ENCODE assay signal across 8 cellular contexts in genomic region chr12:67943295-67943892, GRCh38. TPM values are rescaled to one million over a fixed set of nuclear protein-coding genes. Genes with fewer than 3 reads are reported as not detected.
DNase-seq lines count a peak whose midpoint lies in the region; ATAC-seq and TF ChIP-seq lines count a peak whose summit lies in the region.

No MANE protein-coding gene starts in this region.

- no peaks in the 10 kb centered on the region for H4K20me1 ChIP-seq in Karpas-422 (ENCODE audit: insufficient read depth, low read depth, low read length)
- no peaks in the 10 kb centered on the region for H4K20me1 ChIP-seq in PC-3 (ENCODE audit: low read length)

- H3K36me3 ChIP-seq in Karpas-422 (ENCODE audit: insufficient read depth, low read length), result no peaks in the 10 kb centered on the region
- no peaks in the 10 kb centered on the region for H3K36me3 ChIP-seq in PC-3 (ENCODE audit: low read depth, low read length)

- CTCF ChIA-PET in PC-3 (lab: Charles Lee), result interaction anchor here (0.6 to 1.0 kb wide), 18 partner anchors 12 to 589 kb away, joined by 3 to 28 read pairs (median 4); partner anchors contain the start of gene DYRK2

- no peaks in the 10 kb centered on the region for H3K9me3 ChIP-seq in Karpas-422 (ENCODE audit: low read length)
- H3K9me3 ChIP-seq in PC-3 (ENCODE audit: low read length), result no peaks in the 10 kb centered on the region

- ATAC-seq in GM19372 (IDR thresholded peaks at IDR 0.05; ENCODE audit: low read depth, unreplicated experiment) (peak; percentile 82), PC-3 (peak; percentile 68)

- intact Hi-C loops in PC-3 (cut with micrococcal nuclease), result loop anchor here (1.0 to 10.0 kb wide), 8 partner anchors 116 to 588 kb away; no protein-coding TSS in a partner anchor

- peak in 8 of 14 donors; percentile 1 to 36 (median 14) for DNase-seq in C1 segment of cervical spinal cord (lab: John Stamatoyannopoulos, UW)
- peak; percentile 91 for DNase-seq in Karpas-422
- DNase-seq in PC-3, result peak; percentile 90
- DNase-seq in activated T-helper 9 cell treated with anti-CD3 and anti-CD28 coated beads, Interleukin-2, amount 50 U/mL, for 16 hours (ENCODE audit: low read depth), result peak; percentile 20
- DNase-seq in foreskin melanocyte, result peak; percentile 76
- peak; percentile 94 for DNase-seq in pons (ENCODE audit: low spot score)
- no peak for DNase-seq in cortex of kidney (lab: John Stamatoyannopoulos, UW)

- TF ChIP-seq CTCF in PC-3 (conservative IDR thresholded peaks at IDR 0.05; ENCODE audit: low read depth, low read length), result peak; percentile 85

- H3K4me3 ChIP-seq in Karpas-422 (ENCODE audit: low read length) (no peak overlapping the region), PC-3 (ENCODE audit: low read length) (no peak overlapping the region)

- no peak overlapping the region for H3K9ac ChIP-seq in Karpas-422 (ENCODE audit: low read length)
- no peak overlapping the region for H3K9ac ChIP-seq in PC-3 (ENCODE audit: low read length)

- H3K27ac ChIP-seq in Karpas-422 (ENCODE audit: low read length) (no peak overlapping the region), PC-3 (ENCODE audit: low read length) (no peak overlapping the region)

- no peak overlapping the region for H3K4me2 ChIP-seq in Karpas-422 (ENCODE audit: low read depth, low read length, poor library complexity, severe bottlenecking)
- H3K4me2 ChIP-seq in PC-3 (ENCODE audit: low read length), result no peak overlapping the region

- no peaks in the 10 kb centered on the region for H3K9me2 ChIP-seq in Karpas-422 (replicated peaks; ENCODE audit: insufficient read depth, low read length)
- H3K9me2 ChIP-seq in PC-3 (replicated peaks; ENCODE audit: low read length), result no peaks in the 10 kb centered on the region

- H3K79me2 ChIP-seq in Karpas-422 (ENCODE audit: low read length), result no peaks in the 10 kb centered on the region
- no peaks in the 10 kb centered on the region for H3K79me2 ChIP-seq in PC-3 (ENCODE audit: low read length)

- no peaks in the 10 kb centered on the region for H3F3A ChIP-seq in PC-3 (ENCODE audit: low read length, unreplicated experiment)

- H3K27me3 ChIP-seq in Karpas-422 (ENCODE audit: low read length), result no peaks in the 10 kb centered on the region
- H3K27me3 ChIP-seq in PC-3 (ENCODE audit: low read length), result no peaks in the 10 kb centered on the region

- BruUV-seq in PC-3 (replicated peaks; lab: Mats Ljungman, UMichigan), result no TSS peak

- H3K4me1 ChIP-seq in Karpas-422 (ENCODE audit: low read length), result no peaks in the 10 kb centered on the region
- peaks cover 29% of the 10 kb centered on the region for H3K4me1 ChIP-seq in PC-3 (ENCODE audit: insufficient read depth, low read length)

- POLR2A ChIA-PET in PC-3 (lab: Charles Lee; ENCODE audit: unreplicated experiment), result no interaction called here

- H2AFZ ChIP-seq in Karpas-422 (ENCODE audit: low read length), result no peak overlapping the region
- 0 out of 2 replicates have a peak overlapping the region, but pooled peaks have one; percentile 29 for H2AFZ ChIP-seq in PC-3 (ENCODE audit: low read length)

RNA-seq across cellular contexts. Expression of gene IFNG-AS1, which starts 45.9 kb away (rescaled TPM):
- not detected in 2 replicates for total RNA-seq in Karpas-422 (2014; rRNA removed; shearing (Covaris generic); ENCODE audit: low replicate concordance)
- not detected in 2 replicates for total RNA-seq in PC-3 (2014; rRNA removed)
